In genomic region chr19:35087393-35087792, GRCh38 we compare ENCODE assay signal across 23 cellular contexts. TPM values are rescaled to one million over a fixed set of nuclear protein-coding genes. Genes with fewer than 3 reads are reported as not detected.
A peak's percentile ranks its signal among the peaks of the same experiment; 100 is the strongest.
DNase-seq lines count a peak whose midpoint lies in the region; ATAC-seq, FAIRE-seq and TF ChIP-seq lines count a peak whose summit lies in the region.
"Had no signal": no experiment of that assay in that cellular context is flagged by ENCODE, and none has a peak within 500 bp of the region (broad histone marks: within the 10 kb centered on the region; RNA-seq: fewer than 3 reads in every experiment).

No MANE protein-coding gene starts in this region.

- H3K27ac ChIP-seq in GM12878 (ENCODE audit: control insufficient read depth, insufficient read depth) (no peak overlapping the region), neural progenitor cell (no peak overlapping the region)
- H3K27ac ChIP-seq: 22Rv1, PC-9 had no signal

- H4K20me1 ChIP-seq in GM12878 (ENCODE audit: control insufficient read depth, insufficient read depth) = no peaks in the 10 kb centered on the region
- no peaks in the 10 kb centered on the region for H4K20me1 ChIP-seq in neural progenitor cell (ENCODE audit: low read depth)

- CTCF ChIA-PET in GM12878 (lab: Yijun Ruan, JAX) = interaction anchor here (0.7 to 4.4 kb wide), 7 partner anchors 18 to 100 kb away, joined by 3 to 66 read pairs (median 4); no protein-coding TSS in a partner anchor

- H3K9ac ChIP-seq in GM12878 (ENCODE audit: control insufficient read depth, insufficient read depth, low read length) = no peak overlapping the region
- H3K9ac ChIP-seq in neural progenitor cell = no peak overlapping the region

- intact Hi-C loops in GM12878 (cut with micrococcal nuclease; ENCODE audit: unreplicated experiment) = no loop called here

- RAD21 ChIA-PET in GM12878 (lab: Charles Lee; ENCODE audit: unreplicated experiment) = interaction anchor here (2.5 kb wide), 1 partner anchor 20 kb away, joined by 26 read pairs; no protein-coding TSS in a partner anchor

- H3K4me1 ChIP-seq in GM12878 (ENCODE audit: control insufficient read depth, insufficient read depth, low read length) (peaks cover 21% of the 10 kb centered on the region), neural progenitor cell (no peaks in the 10 kb centered on the region)
- H3K4me1 ChIP-seq: BE2C had no signal

- H3K27me3 ChIP-seq in GM12878 (replicated peaks in 1 of 2; ENCODE audit: control insufficient read depth in 2 of 2, insufficient read depth in 2 of 2, low read length in 1 of 2) (no peaks in the 10 kb centered on the region; a peak in 1 of 4 replicates), neural progenitor cell (peaks cover 8% of the 10 kb centered on the region)
- H3K27me3 ChIP-seq: BE2C had no signal

- peak overlapping the region; percentile 27 for H3K27ac Mint-ChIP-seq in neural progenitor cell
- no peak overlapping the region for H3K27ac Mint-ChIP-seq in stimulated activated naive B cell treated with anti-CD40 and anti-IgM and Interleukin-4, amounts not matched to agents 10 μg/mL and 1 μg/mL and 100 μg/mL, for 72 hours
- H3K27ac Mint-ChIP-seq: CD8-positive, alpha-beta T cell had no signal

- no peaks in the 10 kb centered on the region for H3K36me3 ChIP-seq in GM12878 (ENCODE audit: control insufficient read depth in 2 of 2, insufficient read depth in 2 of 2, low read length in 1 of 2)
- H3K36me3 ChIP-seq in neural progenitor cell = no peaks in the 10 kb centered on the region
- H3K36me3 ChIP-seq: BE2C, HAP-1 had no signal

- TF ChIP-seq CTCF in GM12878 (IDR thresholded peaks at IDR 0.05 in 2 of 3, conservative IDR thresholded peaks at IDR 0.05 in 1 of 3; ENCODE audit: control insufficient read depth in 2 of 3, extremely low read depth in 1 of 3, insufficient read depth in 1 of 3, low read depth in 3 of 3, low read length in 3 of 3) = no peak
- TF ChIP-seq CTCF in neural progenitor cell (IDR thresholded peaks at IDR 0.05) = no peak

- BruUV-seq in GM12878 (replicated peaks; lab: Mats Ljungman, UMichigan) = no TSS peak

- H3K4me2 ChIP-seq in GM12878 (ENCODE audit: control insufficient read depth, insufficient read depth) (no peak overlapping the region), neural progenitor cell (no peak overlapping the region)
- H3K4me2 ChIP-seq: PC-9 had no signal

- H3K4me1 Mint-ChIP-seq in neural progenitor cell = no peaks in the 10 kb centered on the region
- peaks cover 47 to 72% of the 10 kb centered on the region in 2 donors for H3K4me1 Mint-ChIP-seq in stimulated activated naive B cell treated with anti-CD40 and anti-IgM and Interleukin-4, amounts not matched to agents 10 μg/mL and 1 μg/mL and 100 μg/mL, for 72 hours

- in situ Hi-C loops in GM12878 (cut with MboI) = no loop called here

- TF ChIP-seq EP300 in Ishikawa (IDR thresholded peaks at IDR 0.05; ENCODE audit: borderline replicate concordance) = no peak
- TF ChIP-seq EP300 in GM12878 (IDR thresholded peaks at IDR 0.05; ENCODE audit: borderline replicate concordance in 1 of 2, control insufficient read depth in 1 of 2, low read depth in 2 of 2, low read length in 2 of 2) = no peak

- FAIRE-seq in GM12878 (lab: Jason Lieb, UNC) = no peak
- FAIRE-seq: GM12891 had no signal

- TF ChIP-seq POLR2A in GM12878 (IDR thresholded peaks at IDR 0.05; ENCODE audit: low read depth, low read length) = no peak

- H2AFZ ChIP-seq in GM12878 (ENCODE audit: control insufficient read depth, low read depth, low read length) (no peak overlapping the region), neural progenitor cell (replicated peaks) (no peak overlapping the region)
- H2AFZ ChIP-seq: PC-9 had no signal

- TF ChIP-seq RAD21 in Ishikawa (IDR thresholded peaks at IDR 0.05; ENCODE audit: low read depth) (no peak), GM12878 (IDR thresholded peaks at IDR 0.05; ENCODE audit: insufficient read depth, low read depth, low read length) (no peak)

- ATAC-seq in GM12878 (no peak), GM18511 (IDR thresholded peaks at IDR 0.05; ENCODE audit: unreplicated experiment) (no peak), GM21390 (IDR thresholded peaks at IDR 0.05; ENCODE audit: unreplicated experiment) (no peak)
- ATAC-seq in stimulated activated naive B cell treated with anti-CD40 and anti-IgM and Interleukin-4, amounts not matched to agents 10 μg/mL and 1 μg/mL and 100 μg/mL, for 72 hours (replicated peaks) = no peak
- ATAC-seq: CD8-positive, alpha-beta T cell had no signal

- H3K79me2 ChIP-seq in GM12878 (ENCODE audit: control insufficient read depth, insufficient read depth, low read length) = no peaks in the 10 kb centered on the region
- no peaks in the 10 kb centered on the region for H3K79me2 ChIP-seq in neural progenitor cell (ENCODE audit: low read depth)

- H3K4me3 ChIP-seq in GM12878 (no peak overlapping the region), neural progenitor cell (no peak overlapping the region)
- H3K4me3 ChIP-seq: HAP-1, PC-9 had no signal

- H3K36me3 Mint-ChIP-seq in neural progenitor cell = no peaks in the 10 kb centered on the region
- H3K36me3 Mint-ChIP-seq in stimulated activated naive B cell treated with anti-CD40 and anti-IgM and Interleukin-4, amounts not matched to agents 10 μg/mL and 1 μg/mL and 100 μg/mL, for 72 hours = no peaks in the 10 kb centered on the region
- H3K36me3 Mint-ChIP-seq: CD8-positive, alpha-beta T cell had no signal

- H3K9me3 ChIP-seq in GM12878 (replicated peaks; ENCODE audit: control insufficient read depth, insufficient read depth, low read length) = no peaks in the 10 kb centered on the region
- no peaks in the 10 kb centered on the region for H3K9me3 ChIP-seq in neural progenitor cell (ENCODE audit: low read depth)
- H3K9me3 ChIP-seq: BE2C had no signal

- peaks cover 3% of the 10 kb centered on the region for H3K9me3 Mint-ChIP-seq in neural progenitor cell
- no peaks in the 10 kb centered on the region for H3K9me3 Mint-ChIP-seq in stimulated activated naive B cell treated with anti-CD40 and anti-IgM and Interleukin-4, amounts not matched to agents 10 μg/mL and 1 μg/mL and 100 μg/mL, for 72 hours
- H3K9me3 Mint-ChIP-seq: CD8-positive, alpha-beta T cell had no signal

- H3F3A ChIP-seq in neural progenitor cell (ENCODE audit: low read depth) = no peaks in the 10 kb centered on the region

- peaks cover 8% of the 10 kb centered on the region for H3K27me3 Mint-ChIP-seq in neural progenitor cell (ENCODE audit: insufficient read depth, low read depth)
- H3K27me3 Mint-ChIP-seq in stimulated activated naive B cell treated with anti-CD40 and anti-IgM and Interleukin-4, amounts not matched to agents 10 μg/mL and 1 μg/mL and 100 μg/mL, for 72 hours = no peaks in the 10 kb centered on the region

- POLR2A ChIA-PET in GM12878 (lab: Charles Lee) = interaction anchor here (0.5 kb wide), 1 partner anchor 960 kb away, joined by 3 read pairs; no protein-coding TSS in a partner anchor

- DNase-seq in NCI-H82 (lab: John Stamatoyannopoulos, UW) (peak; percentile 18), NCI-H82 treated with DMSO at 0.1 percent for 48 hours (lab: John Stamatoyannopoulos, UW; ENCODE audit: unreplicated experiment) (no peak), GM12878 (ENCODE audit: low read depth, low spot score) (no peak), neural progenitor cell (ENCODE audit: low spot score) (no peak)
- no peak for DNase-seq in stimulated activated naive B cell treated with anti-CD40 and anti-IgM and Interleukin-4, amounts not matched to agents 10 μg/mL and 1 μg/mL and 100 μg/mL, for 72 hours
- DNase-seq: BE2C; Calu3; CD8-positive, alpha-beta T cell; EL; KG1; MV-4-11; NCI-H1694 treated with DMSO at 0.1 percent for 48 hours; NCI-H2107; NCI-H2227 treated with DMSO at 0.1 percent for 48 hours; NCI-H510A treated with DMSO at 0.1 percent for 48 hours; PC-9; SIG-M5 had no signal

- no peak overlapping the region for H3K4me3 Mint-ChIP-seq in neural progenitor cell
- no peak overlapping the region for H3K4me3 Mint-ChIP-seq in stimulated activated naive B cell treated with anti-CD40 and anti-IgM and Interleukin-4, amounts not matched to agents 10 μg/mL and 1 μg/mL and 100 μg/mL, for 72 hours
- H3K4me3 Mint-ChIP-seq: CD8-positive, alpha-beta T cell had no signal

- SMC1A ChIA-PET in GM12878 (lab: Charles Lee; ENCODE audit: uncharacterized antibody, unreplicated experiment) = interaction anchor here (1.5 to 3.3 kb wide), 3 partner anchors 17 to 115 kb away, joined by 3 to 31 read pairs (median 17); no protein-coding TSS in a partner anchor

RNA-seq across cellular contexts. Expression of gene FXYD3, which starts 28.2 kb away (rescaled TPM):
- not detected in 2 replicates for total RNA-seq in GM12878 (2013; cell fraction: nucleolus; rRNA removed)
- total RNA-seq in GM12878 (2014; rRNA removed) = not detected in 2 replicates
- total RNA-seq in GM12878 (2014; rRNA removed; fragmentation: Illumina TruSeq; extraction: Trizol) = not detected in 2 replicates
- 0.44 and 0.80 TPM in 2 replicates for total RNA-seq in GM12878 (2021)
- polyA plus RNA-seq in GM12878 (2011; ENCODE audit: low read depth) = not detected
- polyA plus RNA-seq in GM12878 (2011; rRNA removed) = not detected in 2 replicates
- polyA plus RNA-seq in GM12878 (2011; cell fraction: cytosol; rRNA removed) = not detected in 2 replicates
- not detected in 2 replicates for polyA plus RNA-seq in GM12878 (2011; cell fraction: nucleus; rRNA removed)
- polyA plus RNA-seq in GM12878 (2012) = not detected in 2 replicates
- not detected in 2 replicates for polyA plus RNA-seq in GM12878 (2014; fragmentation: Illumina TruSeq; extraction: Trizol)
- polyA plus RNA-seq in GM12878 (2014; fragmentation: Nextera tagmentation; extraction: Ambion mirVana) = under 1 TPM in 1 of 2 experiments, not detected in 1; 0.09 TPM
- polyA plus RNA-seq in GM12878 (2014; rRNA removed) = not detected in 2 replicates
- not detected for polyA plus RNA-seq in GM12878 (2016; fragmentation: Nextera tagmentation; extraction: Ambion mirVana)
- not detected in 2 replicates for polyA minus RNA-seq in GM12878 (2011; rRNA and poly(A)+ RNA removed)
- not detected in 2 replicates for polyA minus RNA-seq in GM12878 (2011; cell fraction: cytosol; rRNA and poly(A)+ RNA removed)
- polyA minus RNA-seq in GM12878 (2011; cell fraction: nucleus; rRNA and poly(A)+ RNA removed) = not detected in 2 replicates
- total RNA-seq in neural progenitor cell (ENCODE audit: low replicate concordance) = not detected in 2 replicates
- total RNA-seq: CD8-positive, alpha-beta T cell had no signal

RNA-seq across cellular contexts. Expression of gene HPN, which starts 45.9 kb away (rescaled TPM):
- not detected in 2 replicates for total RNA-seq in GM12878 (2013; cell fraction: nucleolus; rRNA removed)
- total RNA-seq in GM12878 (2014; rRNA removed) = not detected in 2 replicates
- total RNA-seq in GM12878 (2014; rRNA removed; fragmentation: Illumina TruSeq; extraction: Trizol) = not detected in 2 replicates
- 0.13 and 0.21 TPM in 2 replicates for total RNA-seq in GM12878 (2021)
- polyA plus RNA-seq in GM12878 (2011; ENCODE audit: low read depth) = not detected
- polyA plus RNA-seq in GM12878 (2011; rRNA removed) = not detected in 2 replicates
- polyA plus RNA-seq in GM12878 (2011; cell fraction: cytosol; rRNA removed) = not detected in 2 replicates
- 0.12 TPM in 1 of 2 replicates, not detected in the other for polyA plus RNA-seq in GM12878 (2011; cell fraction: nucleus; rRNA removed)
- not detected in 2 replicates for polyA plus RNA-seq in GM12878 (2012)
- polyA plus RNA-seq in GM12878 (2014; fragmentation: Illumina TruSeq; extraction: Trizol) = not detected in 2 replicates
- not detected for polyA plus RNA-seq in GM12878 (2014; fragmentation: Nextera tagmentation; extraction: Ambion mirVana)
- 0.16 TPM in 1 of 2 replicates, not detected in the other for polyA plus RNA-seq in GM12878 (2014; rRNA removed)
- polyA plus RNA-seq in GM12878 (2016; fragmentation: Nextera tagmentation; extraction: Ambion mirVana) = under 1 TPM in 1 of 2 experiments, not detected in 1; 0.35 TPM
- not detected in 2 replicates for polyA minus RNA-seq in GM12878 (2011; rRNA and poly(A)+ RNA removed)
- not detected in 2 replicates for polyA minus RNA-seq in GM12878 (2011; cell fraction: cytosol; rRNA and poly(A)+ RNA removed)
- not detected in 2 replicates for polyA minus RNA-seq in GM12878 (2011; cell fraction: nucleus; rRNA and poly(A)+ RNA removed)
- 0.30 and 2.2 TPM in 2 replicates for total RNA-seq in neural progenitor cell (ENCODE audit: low replicate concordance)
- total RNA-seq: CD8-positive, alpha-beta T cell had no signal

RNA-seq across cellular contexts. Expression of gene LGI4, which starts 47.5 kb away (rescaled TPM):
- 0.17 TPM in 1 of 2 replicates, not detected in the other for total RNA-seq in GM12878 (2013; cell fraction: nucleolus; rRNA removed)
- total RNA-seq in GM12878 (2014; rRNA removed) (0.16 TPM in 1 of 2 replicates, not detected in the other), GM12878 (2014; rRNA removed; fragmentation: Illumina TruSeq; extraction: Trizol) (not detected in 2 replicates), GM12878 (2021) (0.29 TPM in 1 of 2 replicates, not detected in the other), neural progenitor cell (ENCODE audit: low replicate concordance) (0.81 TPM in 1 of 2 replicates, not detected in the other)
- polyA plus RNA-seq in GM12878 (2011; ENCODE audit: low read depth) = not detected
- polyA plus RNA-seq in GM12878 (2011; rRNA removed) (0.11 TPM in 1 of 2 replicates, not detected in the other), GM12878 (2014; fragmentation: Illumina TruSeq; extraction: Trizol) (not detected in 2 replicates), GM12878 (2014; fragmentation: Nextera tagmentation; extraction: Ambion mirVana) (not detected), GM12878 (2014; rRNA removed) (not detected in 2 replicates), GM12878 (2016; fragmentation: Nextera tagmentation; extraction: Ambion mirVana) (not detected)
- polyA plus RNA-seq in GM12878 (2011; cell fraction: cytosol; rRNA removed) = 0.08 and 0.15 TPM in 2 replicates
- 0.85 and 0.99 TPM in 2 replicates for polyA plus RNA-seq in GM12878 (2011; cell fraction: nucleus; rRNA removed)
- polyA plus RNA-seq in GM12878 (2012) = 0.03 and 0.20 TPM in 2 replicates
- not detected in 2 replicates for polyA minus RNA-seq in GM12878 (2011; rRNA and poly(A)+ RNA removed)
- not detected in 2 replicates for polyA minus RNA-seq in GM12878 (2011; cell fraction: cytosol; rRNA and poly(A)+ RNA removed)
- not detected in 2 replicates for polyA minus RNA-seq in GM12878 (2011; cell fraction: nucleus; rRNA and poly(A)+ RNA removed)

RNA-seq across cellular contexts. Expression of gene FXYD1, which starts 51.2 kb away (rescaled TPM):
- not detected in 2 replicates for total RNA-seq in GM12878 (2013; cell fraction: nucleolus; rRNA removed)
- 1.0 TPM in 1 of 2 replicates, not detected in the other for total RNA-seq in GM12878 (2014; rRNA removed)
- not detected in 2 replicates for total RNA-seq in GM12878 (2014; rRNA removed; fragmentation: Illumina TruSeq; extraction: Trizol)
- total RNA-seq in GM12878 (2021) = 1.2 and 1.4 TPM in 2 replicates
- polyA plus RNA-seq in GM12878 (2011; ENCODE audit: low read depth) = not detected
- polyA plus RNA-seq in GM12878 (2011; rRNA removed) = 0.29 and 0.54 TPM in 2 replicates
- polyA plus RNA-seq in GM12878 (2011; cell fraction: cytosol; rRNA removed) = 0.21 and 0.75 TPM in 2 replicates
- polyA plus RNA-seq in GM12878 (2011; cell fraction: nucleus; rRNA removed) = 0.82 and 1.0 TPM in 2 replicates
- polyA plus RNA-seq in GM12878 (2012) = 0.29 and 0.37 TPM in 2 replicates
- 0.34 TPM in 1 of 2 replicates, not detected in the other for polyA plus RNA-seq in GM12878 (2014; fragmentation: Illumina TruSeq; extraction: Trizol)
- not detected for polyA plus RNA-seq in GM12878 (2014; fragmentation: Nextera tagmentation; extraction: Ambion mirVana)
- polyA plus RNA-seq in GM12878 (2014; rRNA removed) = 0.14 and 0.37 TPM in 2 replicates
- under 1 TPM in 1 of 2 experiments, not detected in 1; 0.44 TPM for polyA plus RNA-seq in GM12878 (2016; fragmentation: Nextera tagmentation; extraction: Ambion mirVana)
- polyA minus RNA-seq in GM12878 (2011; rRNA and poly(A)+ RNA removed) = 0.62 TPM in 1 of 2 replicates, not detected in the other
- polyA minus RNA-seq in GM12878 (2011; cell fraction: cytosol; rRNA and poly(A)+ RNA removed) = not detected in 2 replicates
- not detected in 2 replicates for polyA minus RNA-seq in GM12878 (2011; cell fraction: nucleus; rRNA and poly(A)+ RNA removed)
- 0.46 TPM in 1 of 2 replicates, not detected in the other for total RNA-seq in neural progenitor cell (ENCODE audit: low replicate concordance)
- total RNA-seq: PC-9 had no signal

RNA-seq across cellular contexts. Expression of gene FXYD7, which starts 55.7 kb away (rescaled TPM):
- total RNA-seq in GM12878 (2013; cell fraction: nucleolus; rRNA removed) = not detected in 2 replicates
- not detected in 2 replicates for total RNA-seq in GM12878 (2014; rRNA removed)
- total RNA-seq in GM12878 (2014; rRNA removed; fragmentation: Illumina TruSeq; extraction: Trizol) = not detected in 2 replicates
- total RNA-seq in GM12878 (2021) = 0.28 TPM in 1 of 2 replicates, not detected in the other
- not detected for polyA plus RNA-seq in GM12878 (2011; ENCODE audit: low read depth)
- 0.07 and 0.12 TPM in 2 replicates for polyA plus RNA-seq in GM12878 (2011; rRNA removed)
- 0.28 and 0.40 TPM in 2 replicates for polyA plus RNA-seq in GM12878 (2011; cell fraction: cytosol; rRNA removed)
- polyA plus RNA-seq in GM12878 (2011; cell fraction: nucleus; rRNA removed) = 0.53 and 0.67 TPM in 2 replicates
- polyA plus RNA-seq in GM12878 (2012) = 0.15 and 0.19 TPM in 2 replicates
- not detected in 2 replicates for polyA plus RNA-seq in GM12878 (2014; fragmentation: Illumina TruSeq; extraction: Trizol)
- polyA plus RNA-seq in GM12878 (2014; fragmentation: Nextera tagmentation; extraction: Ambion mirVana) = under 1 TPM in 1 of 2 experiments, not detected in 1; 0.07 TPM
- 0.37 TPM in 1 of 2 replicates, not detected in the other for polyA plus RNA-seq in GM12878 (2014; rRNA removed)
- not detected for polyA plus RNA-seq in GM12878 (2016; fragmentation: Nextera tagmentation; extraction: Ambion mirVana)
- not detected in 2 replicates for polyA minus RNA-seq in GM12878 (2011; rRNA and poly(A)+ RNA removed)
- polyA minus RNA-seq in GM12878 (2011; cell fraction: cytosol; rRNA and poly(A)+ RNA removed) = not detected in 2 replicates
- polyA minus RNA-seq in GM12878 (2011; cell fraction: nucleus; rRNA and poly(A)+ RNA removed) = not detected in 2 replicates
- 0.13 and 0.56 TPM in 2 replicates for total RNA-seq in neural progenitor cell (ENCODE audit: low replicate concordance)
- total RNA-seq: PC-9 had no signal
